ENCODE assay signal across 8 cellular contexts in the genomic region with DNA sequence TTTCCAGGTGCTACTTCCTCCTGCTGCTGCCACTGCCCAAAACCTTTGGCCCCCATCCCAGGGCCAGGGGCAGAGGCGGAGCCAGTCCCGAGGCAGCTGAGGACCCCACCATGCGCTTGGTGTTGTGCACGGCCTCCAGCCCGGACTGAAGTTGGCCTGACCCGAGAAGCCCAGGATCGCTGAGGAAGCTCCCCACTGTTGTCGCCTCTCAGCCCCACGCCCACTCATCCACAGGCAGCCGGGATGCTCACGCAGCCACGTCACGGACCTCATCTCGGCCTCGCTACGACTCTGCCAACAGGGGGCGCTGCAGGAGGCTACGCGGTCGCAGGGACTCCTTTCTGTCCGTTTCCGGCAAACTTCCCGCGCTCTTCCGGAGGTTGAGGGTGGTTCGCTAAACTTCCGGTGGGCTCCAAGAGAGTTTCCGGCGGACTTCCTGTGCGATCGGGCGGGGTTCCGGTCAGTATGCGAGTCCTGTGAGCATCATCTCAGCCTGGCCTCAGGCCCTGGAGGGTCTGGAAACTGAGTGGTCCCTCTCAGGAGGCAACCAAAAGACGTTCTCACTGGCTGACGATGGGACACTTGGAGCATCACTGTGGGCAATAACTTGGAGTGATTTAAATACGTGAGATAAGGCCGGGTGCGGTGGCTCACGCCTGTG. TPM values are rescaled to one million over a fixed set of nuclear protein-coding genes. Genes with fewer than 3 reads are reported as not detected.
DNase-seq lines count a peak whose midpoint lies in the region; ATAC-seq and TF ChIP-seq lines count a peak whose summit lies in the region.

No MANE protein-coding gene starts in this region.

- H3K36me3 ChIP-seq in BJ (ENCODE audit: control insufficient read depth, insufficient read depth, low read length) (no peaks in the 10 kb centered on the region), transverse colon (no peaks in the 10 kb centered on the region)

- no peaks in the 10 kb centered on the region for H3K36me3 Mint-ChIP-seq in osteocyte (ENCODE audit: unreplicated experiment)

- CTCF ChIA-PET in BJ (lab: Yijun Ruan, JAX): interaction anchor here (0.9 to 3.9 kb wide), 4 partner anchors 12 to 26 kb away, joined by 3 to 21 read pairs (median 4); no protein-coding TSS in a partner anchor

- TF ChIP-seq POLR2A in erythroblast (IDR thresholded peaks at IDR 0.05; ENCODE audit: low read length) (no peak), transverse colon (IDR thresholded peaks at IDR 0.05) (no peak), GM18505 (IDR thresholded peaks at IDR 0.05; ENCODE audit: borderline replicate concordance, extremely low read depth, insufficient read depth, insufficient read length) (no peak)

- TF ChIP-seq CTCF in BJ (IDR thresholded peaks at IDR 0.05; ENCODE audit: insufficient read depth, low read depth, low read length) (peak; percentile 49), osteocyte (IDR thresholded peaks at IDR 0.05) (peak; percentile 39), transverse colon (IDR thresholded peaks at IDR 0.05) (peak; percentile 25 to 47 (median 31))

- H3K27me3 ChIP-seq in BJ (ENCODE audit: control insufficient read depth, insufficient read depth, low read length): peaks cover 10% of the 10 kb centered on the region
- H3K27me3 ChIP-seq in transverse colon: no peaks in the 10 kb centered on the region

- H3K9me3 Mint-ChIP-seq in osteocyte (ENCODE audit: unreplicated experiment): no peaks in the 10 kb centered on the region

- H3K4me3 Mint-ChIP-seq in osteocyte (ENCODE audit: unreplicated experiment): no peak overlapping the region

- peaks cover 0 to 9% (median 4%) of the 10 kb centered on the region in 4 donors for H3K4me1 ChIP-seq in transverse colon

- TF ChIP-seq EP300 in transverse colon (IDR thresholded peaks at IDR 0.05; ENCODE audit: low read depth): no peak

- POLR2A ChIA-PET in BJ (lab: Charles Lee): no interaction called here

- intact Hi-C loops in transverse colon (cut with DNase I; ENCODE audit: low total_unique reads): no loop called here

- in situ Hi-C loops in transverse colon (cut with MboI; ENCODE audit: low pct_ligation_motif_present in 1 of 4, low pct_unique_long_range_greater_than_20kb in 1 of 4, low sequenced_read_pairs in 3 of 4): no loop called here

- no peaks in the 10 kb centered on the region for H3K9me3 ChIP-seq in transverse colon

- H3K4me3 ChIP-seq in BJ (ENCODE audit: low read depth, low read length): no peak overlapping the region
- H3K4me3 ChIP-seq in transverse colon: peak overlapping the region in 1 of 4 donors; percentile 23

- 64% methylated on average over 13 of the region's 40 CpGs; no CpG with 5 or more reads in 1 of the 2 donors for WGBS in transverse colon (ENCODE audit: low coverage in 1 of 2), 2 donors

- H3K27ac Mint-ChIP-seq in osteocyte (ENCODE audit: unreplicated experiment): no peak overlapping the region

- no peaks in the 10 kb centered on the region for H3K4me1 Mint-ChIP-seq in osteocyte (ENCODE audit: unreplicated experiment)

- peaks cover 21% of the 10 kb centered on the region for H3K27me3 Mint-ChIP-seq in osteocyte (ENCODE audit: unreplicated experiment)

- DNase-seq in BJ (ENCODE audit: low read depth) (no peak), NCI-H1694 (lab: John Stamatoyannopoulos, UW) (peak; percentile 38), erythroblast (lab: John Stamatoyannopoulos, UW) (peak; percentile 59 to 74), osteocyte (ENCODE audit: extremely low spot score, unreplicated experiment) (no peak), transverse colon (peak; percentile 52), GOT3 (lab: John Stamatoyannopoulos, UW) (no peak)
- DNase-seq in activated CD8-positive, alpha-beta memory T cell treated with anti-CD3 and anti-CD28 coated beads, Interleukin-2, amount 50 U/mL, for 48 hours: peak; percentile 97

- ATAC-seq in GM18505 (IDR thresholded peaks at IDR 0.05; ENCODE audit: unreplicated experiment): no peak

- H3K27ac ChIP-seq in transverse colon: peak overlapping the region in 1 of 4 donors; percentile 14

RNA-seq across cellular contexts. Expression of gene ZG16B, which starts 12.4 kb away (rescaled TPM):
- polyA plus RNA-seq in BJ (2011; rRNA removed): 0.10 TPM in 2 replicates
- polyA minus RNA-seq in BJ (2011; rRNA and poly(A)+ RNA removed): not detected in 2 replicates
- total RNA-seq in osteocyte (not detected in 2 replicates), transverse colon (10 to 100 TPM in 2 of 4 donors, 1 to 10 TPM in 1, not detected in 1; 5.2 to 28.3 (median 15.9) TPM)

RNA-seq across cellular contexts. Expression of gene PRSS22, which starts 15.5 kb away (rescaled TPM):
- polyA plus RNA-seq in BJ (2011; rRNA removed): not detected in 2 replicates
- not detected in 2 replicates for polyA minus RNA-seq in BJ (2011; rRNA and poly(A)+ RNA removed)
- total RNA-seq in osteocyte: not detected in 2 replicates
- total RNA-seq in transverse colon: 10 to 100 TPM in 1 of 4 donors, 1 to 10 TPM in 1, not detected in 2; 2.5 to 11.2 TPM

RNA-seq across cellular contexts. Expression of gene PRSS21, which starts 25.4 kb away (rescaled TPM):
- polyA plus RNA-seq in BJ (2011; rRNA removed): 0.13 TPM in 1 of 2 replicates, not detected in the other
- polyA minus RNA-seq in BJ (2011; rRNA and poly(A)+ RNA removed): 0.19 TPM in 1 of 2 replicates, not detected in the other
- not detected in 2 replicates for total RNA-seq in osteocyte
- total RNA-seq in transverse colon: 1 to 10 TPM in 2 of 4 donors, not detected in 2; 1.6 to 1.9 TPM

RNA-seq across cellular contexts. Expression of gene FLYWCH2, which starts 40.5 kb away (rescaled TPM):
- polyA plus RNA-seq in BJ (2011; rRNA removed): 25.6 and 39.9 TPM in 2 replicates
- 5.3 and 6.4 TPM in 2 replicates for polyA minus RNA-seq in BJ (2011; rRNA and poly(A)+ RNA removed)
- 49.6 and 54.0 TPM in 2 replicates for total RNA-seq in osteocyte
- 10 to 100 TPM; 35.0 to 74.4 (median 50.9) TPM for total RNA-seq in transverse colon

RNA-seq across cellular contexts. Expression of gene PRSS41, which starts 44.2 kb away (rescaled TPM):
- not detected in 2 replicates for polyA plus RNA-seq in BJ (2011; rRNA removed)
- not detected in 2 replicates for polyA minus RNA-seq in BJ (2011; rRNA and poly(A)+ RNA removed)
- not detected in 2 replicates for total RNA-seq in osteocyte
- total RNA-seq in transverse colon: not detected

Comparison
In these comparisons a context has a peak if more than half of its experiments do, and no peak if none do; other contexts are left out.
1. DNase-seq: peak in NCI-H1694 (single experiment), activated CD8-positive, alpha-beta memory T cell treated with anti-CD3 and anti-CD28 coated beads, Interleukin-2, amount 50 U/mL, for 48 hours (single experiment), erythroblast (2 of 2) and transverse colon (single experiment); none in BJ (single experiment), osteocyte (single experiment) and GOT3 (single experiment).
2. Peak in every context shown above with its lines, with median percentiles within 50 percentile points of each other: CTCF ChIP-seq.